ENCODE assay signal across 11 cellular contexts in genomic region chr2:64797881-64798590, GRCh38.
A peak's percentile ranks its signal among the peaks of the same experiment; 100 is the strongest.
DNase-seq lines count a peak whose midpoint lies in the region; ATAC-seq lines count a peak whose summit lies in the region.
"Had no signal": no experiment of that assay in that cellular context is flagged by ENCODE, and none has a peak within 500 bp of the region (broad histone marks: within the 10 kb centered on the region; RNA-seq: fewer than 3 reads in every experiment).

No MANE protein-coding gene starts in this region.

- no peaks in the 10 kb centered on the region for H3K4me1 Mint-ChIP-seq in activated CD4-positive, alpha-beta memory T cell treated with anti-CD3 and anti-CD28 coated beads, Interleukin-2, amount 10 ng/mL, durations not matched to agents 7 days and 5 days
- H3K4me1 Mint-ChIP-seq: immature natural killer cell had no signal

- CTCF ChIA-PET in activated CD4-positive, alpha-beta memory T cell treated with anti-CD3 and anti-CD28 coated beads, Interleukin-2, amount 10 ng/mL, durations not matched to agents 7 days and 5 days (lab: Charles Lee), result interaction anchor here (1.4 to 1.8 kb wide), 2 partner anchors 34 to 75 kb away, joined by 3 to 5 read pairs; no protein-coding TSS in a partner anchor

- POLR2A ChIA-PET in activated CD4-positive, alpha-beta memory T cell treated with anti-CD3 and anti-CD28 coated beads, Interleukin-2, amount 10 ng/mL, durations not matched to agents 7 days and 5 days (lab: Charles Lee), result no interaction called here

- no peaks in the 10 kb centered on the region for H3K36me3 Mint-ChIP-seq in activated CD4-positive, alpha-beta memory T cell treated with anti-CD3 and anti-CD28 coated beads, Interleukin-2, amount 10 ng/mL, durations not matched to agents 7 days and 5 days (ENCODE audit: low read depth)
- H3K36me3 Mint-ChIP-seq: immature natural killer cell had no signal

- no peak for ATAC-seq in HG02973 (IDR thresholded peaks at IDR 0.05; ENCODE audit: unreplicated experiment)

- DNase-seq in A172 (ENCODE audit: low spot score) (peak; percentile 77), HK-2 (ENCODE audit: unreplicated experiment) (peak; percentile 25), RPMI7951 (ENCODE audit: low read depth) (peak; percentile 54), glomerular visceral epithelial cell (ENCODE audit: extremely low spot score) (peak; percentile 81), globus pallidus (ENCODE audit: low spot score) (no peak), hippocampal formation (lab: John Stamatoyannopoulos, UW) (no peak)
- DNase-seq in activated CD4-positive, alpha-beta memory T cell treated with anti-CD3 and anti-CD28 coated beads, Interleukin-2, amount 10 ng/mL, durations not matched to agents 7 days and 5 days, result no peak
- DNase-seq: activated CD8-positive, alpha-beta memory T cell treated with anti-CD3 and anti-CD28 coated beads for 24 hours; BE2C; immature natural killer cell had no signal

- no peak overlapping the region for H3K4me3 Mint-ChIP-seq in activated CD4-positive, alpha-beta memory T cell treated with anti-CD3 and anti-CD28 coated beads, Interleukin-2, amount 10 ng/mL, durations not matched to agents 7 days and 5 days
- H3K4me3 Mint-ChIP-seq: immature natural killer cell had no signal

- H3K27ac Mint-ChIP-seq in activated CD4-positive, alpha-beta memory T cell treated with anti-CD3 and anti-CD28 coated beads, Interleukin-2, amount 10 ng/mL, durations not matched to agents 7 days and 5 days, result no peak overlapping the region
- H3K27ac Mint-ChIP-seq: immature natural killer cell had no signal

- H3K27me3 Mint-ChIP-seq in activated CD4-positive, alpha-beta memory T cell treated with anti-CD3 and anti-CD28 coated beads, Interleukin-2, amount 10 ng/mL, durations not matched to agents 7 days and 5 days, result peaks cover 17% of the 10 kb centered on the region

- H3K9me3 Mint-ChIP-seq in activated CD4-positive, alpha-beta memory T cell treated with anti-CD3 and anti-CD28 coated beads, Interleukin-2, amount 10 ng/mL, durations not matched to agents 7 days and 5 days, result no peaks in the 10 kb centered on the region
- H3K9me3 Mint-ChIP-seq: immature natural killer cell had no signal

Comparison
In these comparisons a context has a peak if more than half of its experiments do, and no peak if none do; other contexts are left out.
1. DNase-seq: peak in A172 (single experiment), HK-2 (single experiment), RPMI7951 (single experiment) and glomerular visceral epithelial cell (single experiment); none in globus pallidus (single experiment), hippocampal formation (0 of 2) and activated CD4-positive, alpha-beta memory T cell treated with anti-CD3 and anti-CD28 coated beads, Interleukin-2, amount 10 ng/mL, durations not matched to agents 7 days and 5 days (single experiment).